27 cellular contexts compared by ENCODE assay signal in genomic region chr3:87175662-87176230, GRCh38. TPM values are rescaled to one million over a fixed set of nuclear protein-coding genes. Genes with fewer than 3 reads are reported as not detected.
DNase-seq lines count a peak whose midpoint lies in the region; ATAC-seq, FAIRE-seq and TF ChIP-seq lines count a peak whose summit lies in the region.
"Had no signal": no experiment of that assay in that cellular context is flagged by ENCODE, and none has a peak within 500 bp of the region (broad histone marks: within the 10 kb centered on the region; RNA-seq: fewer than 3 reads in every experiment).

No MANE protein-coding gene starts in this region.

- no peaks in the 10 kb centered on the region for H4K20me1 ChIP-seq in HepG2 (ENCODE audit: insufficient read depth, low read length)
- H4K20me1 ChIP-seq: BLaER1 had no signal

- no peak overlapping the region for H2AFZ ChIP-seq in HepG2 (ENCODE audit: low read length)
- H2AFZ ChIP-seq: PC-9 had no signal

- no peaks in the 10 kb centered on the region for H3K9me3 ChIP-seq in HepG2 (ENCODE audit: low read length)
- H3K9me3 ChIP-seq: BLaER1, SJCRH30 had no signal

- no TSS peak for BruUV-seq in HepG2 (replicated peaks; lab: Mats Ljungman, UMichigan)

- H3K9ac ChIP-seq in HepG2 (ENCODE audit: insufficient read depth, low read depth, low read length), result no peak overlapping the region
- H3K9ac ChIP-seq: BLaER1 had no signal

- CTCF ChIA-PET in HepG2 (lab: Yijun Ruan, JAX; ENCODE audit: low intra/inter-chr PET ratio, low total read pairs), result no interaction called here

- no peak overlapping the region for H3K4me2 ChIP-seq in HepG2 (ENCODE audit: low read depth, low read length)
- H3K4me2 ChIP-seq: BLaER1, PC-9 had no signal

- TF ChIP-seq CTCF in choroid plexus epithelial cell (conservative IDR thresholded peaks at IDR 0.05; ENCODE audit: low read depth, low read length) (no peak), HepG2 (CRISPR knock-in tag; IDR thresholded peaks at IDR 0.05) (no peak)

- H3K4me1 ChIP-seq in HepG2 (ENCODE audit: insufficient read depth, low read length), result no peaks in the 10 kb centered on the region
- H3K4me1 ChIP-seq: BLaER1 had no signal

- H3K27ac ChIP-seq in HepG2 (ENCODE audit: extremely low read length, insufficient read depth, low read length), result no peak overlapping the region
- H3K27ac ChIP-seq: 22Rv1, BLaER1, PC-9, SJCRH30 had no signal

- WGBS in HepG2 (ENCODE audit: low lambda C conversion rate), result 13% methylated on average over 3 of the region's 3 CpGs

- TF ChIP-seq EP300 in HepG2 (IDR thresholded peaks at IDR 0.05; ENCODE audit: low read depth in 2 of 2, low read length in 2 of 2) (no peak), HepG2 (CRISPR knock-in tag; IDR thresholded peaks at IDR 0.05; ENCODE audit: borderline replicate concordance) (no peak)

- DNase-seq in NCI-H2171 treated with DMSO at 0.1 percent for 48 hours (lab: John Stamatoyannopoulos, UW) (peak; percentile 34), NCI-H2171 (lab: John Stamatoyannopoulos, UW) (no peak), choroid plexus epithelial cell (ENCODE audit: low read depth) (peak; percentile 52), HepG2 (ENCODE audit: low spot score) (no peak), NCI-H774 (lab: John Stamatoyannopoulos, UW) (no peak), GDM1 (lab: John Stamatoyannopoulos, UW) (no peak), cortex of kidney (lab: John Stamatoyannopoulos, UW) (no peak), NCI-H82 treated with DMSO at 0.1 percent for 48 hours (lab: John Stamatoyannopoulos, UW; ENCODE audit: unreplicated experiment) (no peak)
- DNase-seq: ACHN; CD4-positive, alpha-beta T cell; GF-D8; HCEC 1CT; NCI-H1048; NCI-H1417 treated with DMSO at 0.1 percent for 48 hours; NCI-H1694 treated with DMSO at 0.1 percent for 48 hours; NCI-H2081; NCI-H446; NCI-H524 treated with DMSO at 0.1 percent for 48 hours; NCI-H82; PC-9; SJCRH30 had no signal

- POLR2A ChIA-PET in HepG2 (lab: Yijun Ruan, JAX), result no interaction called here

- H3K4me3 ChIP-seq in choroid plexus epithelial cell (ENCODE audit: low read depth, low read length) (no peak overlapping the region), HepG2 (replicated peaks in 1 of 3; ENCODE audit: insufficient read depth in 1 of 3, low read depth in 2 of 3, low read length in 3 of 3) (no peak overlapping the region)
- H3K4me3 ChIP-seq: BLaER1, PC-9, SJCRH30 had no signal

- no peaks in the 10 kb centered on the region for H3K36me3 ChIP-seq in HepG2 (replicated peaks in 1 of 2; ENCODE audit: control insufficient read depth in 1 of 2, insufficient read depth in 2 of 2, low read length in 2 of 2)
- H3K36me3 ChIP-seq: BLaER1, SJCRH30 had no signal

- TF ChIP-seq POLR2A in HepG2 (IDR thresholded peaks at IDR 0.05; ENCODE audit: insufficient read depth in 1 of 2, low read depth in 2 of 2, low read length in 2 of 2), result no peak

- FAIRE-seq in HepG2 (lab: Jason Lieb, UNC), result no peak
- FAIRE-seq: D721Med, GM12892, H1 had no signal

- TF ChIP-seq RAD21 in HepG2 (CRISPR knock-in tag; IDR thresholded peaks at IDR 0.05), result no peak

- no peak for ATAC-seq in HepG2
- ATAC-seq: Right ventricle myocardium inferior had no signal

- intact Hi-C loops in HepG2 (cut with micrococcal nuclease; ENCODE audit: unreplicated experiment), result no loop called here

- no peaks in the 10 kb centered on the region for H3K27me3 ChIP-seq in HepG2 (ENCODE audit: control insufficient read depth in 1 of 2, insufficient read depth in 2 of 2, low read length in 2 of 2)
- H3K27me3 ChIP-seq: BLaER1, SJCRH30 had no signal

- no peaks in the 10 kb centered on the region for H3K79me2 ChIP-seq in HepG2 (ENCODE audit: insufficient read depth, low read length)

- in situ Hi-C loops in HepG2 (cut with HindIII; ENCODE audit: extremely low pct_ligation_motif_present, low pct_unique_long_range_greater_than_20kb), result no loop called here

TF ChIP-seq in HepG2, 621 proteins besides CTCF, POLR2A, EP300 and RAD21:
- TF ChIP-seq MAFK (conservative IDR thresholded peaks at IDR 0.05 in 1 of 2, IDR thresholded peaks at IDR 0.05 in 1 of 2; ENCODE audit: low read length in 2 of 2) (peak; percentile 22 to 59; a peak in 3 of 4 replicates), ZFAT (CRISPR knock-in tag; conservative IDR thresholded peaks at IDR 0.05) (no peak), REXO4 (CRISPR knock-in tag; IDR thresholded peaks at IDR 0.05; ENCODE audit: borderline replicate concordance) (no peak), MAFF (IDR thresholded peaks at IDR 0.05; ENCODE audit: low read depth, low read length) (no peak), TCF12 (IDR thresholded peaks at IDR 0.05) (no peak), TCF12 (CRISPR knock-in tag; IDR thresholded peaks at IDR 0.05) (no peak), CHD4 (IDR thresholded peaks at IDR 0.05; ENCODE audit: borderline replicate concordance, low read length) (no peak)
- TF ChIP-seq, protein P1, sequence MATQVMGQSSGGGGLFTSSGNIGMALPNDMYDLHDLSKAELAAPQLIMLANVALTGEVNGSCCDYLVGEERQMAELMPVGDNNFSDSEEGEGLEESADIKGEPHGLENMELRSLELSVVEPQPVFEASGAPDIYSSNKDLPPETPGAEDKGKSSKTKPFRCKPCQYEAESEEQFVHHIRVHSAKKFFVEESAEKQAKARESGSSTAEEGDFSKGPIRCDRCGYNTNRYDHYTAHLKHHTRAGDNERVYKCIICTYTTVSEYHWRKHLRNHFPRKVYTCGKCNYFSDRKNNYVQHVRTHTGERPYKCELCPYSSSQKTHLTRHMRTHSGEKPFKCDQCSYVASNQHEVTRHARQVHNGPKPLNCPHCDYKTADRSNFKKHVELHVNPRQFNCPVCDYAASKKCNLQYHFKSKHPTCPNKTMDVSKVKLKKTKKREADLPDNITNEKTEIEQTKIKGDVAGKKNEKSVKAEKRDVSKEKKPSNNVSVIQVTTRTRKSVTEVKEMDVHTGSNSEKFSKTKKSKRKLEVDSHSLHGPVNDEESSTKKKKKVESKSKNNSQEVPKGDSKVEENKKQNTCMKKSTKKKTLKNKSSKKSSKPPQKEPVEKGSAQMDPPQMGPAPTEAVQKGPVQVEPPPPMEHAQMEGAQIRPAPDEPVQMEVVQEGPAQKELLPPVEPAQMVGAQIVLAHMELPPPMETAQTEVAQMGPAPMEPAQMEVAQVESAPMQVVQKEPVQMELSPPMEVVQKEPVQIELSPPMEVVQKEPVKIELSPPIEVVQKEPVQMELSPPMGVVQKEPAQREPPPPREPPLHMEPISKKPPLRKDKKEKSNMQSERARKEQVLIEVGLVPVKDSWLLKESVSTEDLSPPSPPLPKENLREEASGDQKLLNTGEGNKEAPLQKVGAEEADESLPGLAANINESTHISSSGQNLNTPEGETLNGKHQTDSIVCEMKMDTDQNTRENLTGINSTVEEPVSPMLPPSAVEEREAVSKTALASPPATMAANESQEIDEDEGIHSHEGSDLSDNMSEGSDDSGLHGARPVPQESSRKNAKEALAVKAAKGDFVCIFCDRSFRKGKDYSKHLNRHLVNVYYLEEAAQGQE (IDR thresholded peaks at IDR 0.05; ENCODE audit: borderline replicate concordance in 1 of 2, low read depth in 1 of 2, low read length in 2 of 2), result no peak

RNA-seq across cellular contexts. Expression of gene CHMP2B, which starts 51.4 kb away (rescaled TPM):
- 33.5 and 47.3 TPM in 2 replicates for total RNA-seq in HepG2 (2016; rRNA removed; fragmentation: Illumina TruSeq; extraction: Trizol)
- 4.5 and 6.1 TPM in 2 replicates for total RNA-seq in HepG2 (2016; cell fraction: cytosol; rRNA removed; fragmentation: Illumina TruSeq; extraction: Trizol; ENCODE audit: low read depth)
- total RNA-seq in HepG2 (2016; cell fraction: insoluble cytoplasmic fraction; rRNA removed; fragmentation: Illumina TruSeq; extraction: Trizol), result 31.4 and 50.4 TPM in 2 replicates
- total RNA-seq in HepG2 (2016; cell fraction: membrane; rRNA removed; fragmentation: Illumina TruSeq; extraction: Trizol), result 10.8 and 13.9 TPM in 2 replicates
- total RNA-seq in HepG2 (2016; cell fraction: nucleus; rRNA removed; fragmentation: Illumina TruSeq; extraction: Trizol), result 14.6 and 16.4 TPM in 2 replicates
- 6.2 and 6.9 TPM in 2 replicates for polyA plus RNA-seq in HepG2 (2011; rRNA removed)
- 7.1 and 8.0 TPM in 2 replicates for polyA plus RNA-seq in HepG2 (2011; cell fraction: cytosol; rRNA removed)
- polyA plus RNA-seq in HepG2 (2011; cell fraction: nucleus; rRNA removed), result 3.6 and 6.0 TPM in 2 replicates
- polyA plus RNA-seq in HepG2 (2012), result 13.5 and 15.1 TPM in 2 replicates
- polyA plus RNA-seq in HepG2 (2016; cell fraction: cytosol; fragmentation: Illumina TruSeq; extraction: Trizol; ENCODE audit: low read depth), result 2.3 and 2.6 TPM in 2 replicates
- polyA plus RNA-seq in HepG2 (2016; cell fraction: insoluble cytoplasmic fraction; fragmentation: Illumina TruSeq; extraction: Trizol; ENCODE audit: low read depth), result 49.7 and 57.0 TPM in 2 replicates
- 7.4 and 7.6 TPM in 2 replicates for polyA plus RNA-seq in HepG2 (2016; cell fraction: membrane; fragmentation: Illumina TruSeq; extraction: Trizol; ENCODE audit: low read depth)
- 19.0 and 21.6 TPM in 2 replicates for polyA plus RNA-seq in HepG2 (2016; cell fraction: nucleus; fragmentation: Illumina TruSeq; extraction: Trizol; ENCODE audit: insufficient read depth, low read depth)
- polyA minus RNA-seq in HepG2 (2011; rRNA and poly(A)+ RNA removed; ENCODE audit: low replicate concordance), result 2.2 TPM in 2 replicates
- 11.3 and 14.9 TPM in 2 replicates for polyA minus RNA-seq in HepG2 (2011; cell fraction: cytosol; rRNA and poly(A)+ RNA removed)
- 9.3 and 14.0 TPM in 2 replicates for polyA minus RNA-seq in HepG2 (2011; cell fraction: nucleus; rRNA and poly(A)+ RNA removed)

Comparison
In these comparisons a context has a peak if more than half of its experiments do, and no peak if none do; other contexts are left out.
1. DNase-seq: peak in NCI-H2171 treated with DMSO at 0.1 percent for 48 hours (single experiment) and choroid plexus epithelial cell (single experiment); none in NCI-H2171 (single experiment), HepG2 (single experiment), NCI-H774 (single experiment), GDM1 (single experiment), cortex of kidney (single experiment) and NCI-H82 treated with DMSO at 0.1 percent for 48 hours (single experiment).